13 cellular contexts compared by ENCODE assay signal in the genomic region with DNA sequence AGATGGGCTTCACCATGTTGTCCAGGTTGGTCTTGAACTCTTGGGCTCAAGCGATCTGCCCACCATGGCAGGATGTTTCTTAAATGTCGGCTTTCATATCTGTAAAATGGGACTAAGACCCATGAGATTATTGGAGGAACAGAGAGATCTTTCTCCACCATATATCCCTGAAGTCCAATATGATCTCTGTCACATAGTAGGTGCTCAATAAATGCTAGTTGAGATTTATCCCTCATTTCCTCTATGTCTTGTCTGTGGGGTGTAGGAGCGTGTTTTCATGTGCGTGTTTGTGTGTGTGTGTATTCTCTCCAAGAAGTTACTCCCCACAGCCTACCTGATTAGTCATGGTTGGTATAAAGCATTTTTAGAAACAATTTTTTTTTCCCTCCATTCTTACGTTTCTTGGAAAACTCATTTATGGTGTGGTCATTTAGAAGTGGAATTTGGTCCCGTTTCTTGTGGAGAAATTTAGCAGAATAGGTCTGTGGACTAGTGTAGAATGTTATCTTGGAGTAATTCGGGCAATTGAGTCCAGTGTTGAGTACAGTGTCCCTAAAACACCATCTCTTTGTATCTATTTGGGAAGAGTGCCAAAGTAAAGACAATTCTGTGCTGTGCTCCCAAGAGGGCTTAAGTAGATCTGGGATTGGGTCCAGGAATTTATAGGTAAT. TPM values are rescaled to one million over a fixed set of nuclear protein-coding genes. Genes with fewer than 3 reads are reported as not detected.
A peak's percentile ranks its signal among the peaks of the same experiment; 100 is the strongest.
DNase-seq lines count a peak whose midpoint lies in the region; ATAC-seq and TF ChIP-seq lines count a peak whose summit lies in the region.
"Had no signal": no experiment of that assay in that cellular context is flagged by ENCODE, and none has a peak within 500 bp of the region (broad histone marks: within the 10 kb centered on the region; RNA-seq: fewer than 3 reads in every experiment).

No MANE protein-coding gene starts in this region.

- H3K27ac ChIP-seq in osteoblast (ENCODE audit: low read depth, low read length) (no peak overlapping the region), colonic mucosa (no peak overlapping the region), neural progenitor cell (no peak overlapping the region)
- H3K27ac ChIP-seq: parathyroid adenoma, RWPE1 had no signal

- intact Hi-C loops in colonic mucosa (cut with DNase I) (no loop called here), left colon (cut with DNase I, micrococcal nuclease) (no loop called here)

- H3K36me3 ChIP-seq in adipocyte (ENCODE audit: control insufficient read depth, insufficient read depth, low read length, severe bottlenecking) = peaks cover 33% of the 10 kb centered on the region
- H3K36me3 ChIP-seq in osteoblast (ENCODE audit: insufficient read depth, low read length) = peaks cover 49% of the 10 kb centered on the region
- no peaks in the 10 kb centered on the region for H3K36me3 ChIP-seq in colonic mucosa
- H3K36me3 ChIP-seq in neural progenitor cell = peaks cover 18% of the 10 kb centered on the region

- no peaks in the 10 kb centered on the region for H3K27me3 Mint-ChIP-seq in neural progenitor cell (ENCODE audit: insufficient read depth, low read depth)

- H3K79me2 ChIP-seq in osteoblast (ENCODE audit: insufficient read depth, low read length) (peaks cover 84% of the 10 kb centered on the region), neural progenitor cell (ENCODE audit: low read depth) (peaks cover 88% of the 10 kb centered on the region)

- TF ChIP-seq CTCF in osteoblast (IDR thresholded peaks at IDR 0.05; ENCODE audit: extremely low read depth, low read depth, low read length) (no peak), colonic mucosa (IDR thresholded peaks at IDR 0.05) (no peak), neural progenitor cell (IDR thresholded peaks at IDR 0.05) (no peak)

- H3K9ac ChIP-seq in adipocyte (ENCODE audit: low read length) (no peak overlapping the region), colonic mucosa (ENCODE audit: low read depth in 2 of 2, low read length in 2 of 2) (no peak overlapping the region), neural progenitor cell (no peak overlapping the region)
- H3K9ac ChIP-seq: parathyroid adenoma had no signal

- peak; percentile 26 for DNase-seq in NCI-H2196 (lab: John Stamatoyannopoulos, UW; ENCODE audit: unreplicated experiment)
- no peak for DNase-seq in NCI-H2196 treated with DMSO at 0.1 percent for 48 hours (lab: John Stamatoyannopoulos, UW; ENCODE audit: unreplicated experiment)
- DNase-seq in NCI-H1092 treated with DMSO at 0.1 percent for 48 hours (lab: John Stamatoyannopoulos, UW) = peak; percentile 91
- DNase-seq in adipocyte (ENCODE audit: low read depth) = no peak
- no peak for DNase-seq in osteoblast (ENCODE audit: insufficient read length, low spot score, missing footprints)
- no peak for DNase-seq in colonic mucosa
- no peak for DNase-seq in left colon
- no peak for DNase-seq in neural progenitor cell (ENCODE audit: low spot score)
- DNase-seq: GF-D8, NCI-H1930, substantia nigra had no signal

- H3K36me3 Mint-ChIP-seq in neural progenitor cell = peaks cover 31% of the 10 kb centered on the region

- H3K4me3 Mint-ChIP-seq in neural progenitor cell = no peak overlapping the region

- H4K20me1 ChIP-seq in osteoblast (ENCODE audit: insufficient read depth, low read length) (peaks cover 64% of the 10 kb centered on the region), neural progenitor cell (ENCODE audit: low read depth) (peaks cover 70% of the 10 kb centered on the region)

- no peaks in the 10 kb centered on the region for H3K9me3 Mint-ChIP-seq in neural progenitor cell

- H3K4me1 Mint-ChIP-seq in neural progenitor cell = peaks cover 24% of the 10 kb centered on the region

- peaks cover 29% of the 10 kb centered on the region for H3F3A ChIP-seq in neural progenitor cell (ENCODE audit: low read depth)

- no peaks in the 10 kb centered on the region for H3K27me3 ChIP-seq in adipocyte (replicated peaks; ENCODE audit: control insufficient read depth, insufficient read depth, low read length)
- no peaks in the 10 kb centered on the region for H3K27me3 ChIP-seq in osteoblast (ENCODE audit: insufficient read depth, low read length)
- no peaks in the 10 kb centered on the region for H3K27me3 ChIP-seq in colonic mucosa
- no peaks in the 10 kb centered on the region for H3K27me3 ChIP-seq in neural progenitor cell

- peaks cover 44% of the 10 kb centered on the region for H3K4me1 ChIP-seq in adipocyte (ENCODE audit: control insufficient read depth, insufficient read depth, low read length)
- H3K4me1 ChIP-seq in osteoblast (ENCODE audit: insufficient read depth, low read length) = peaks cover 34% of the 10 kb centered on the region
- peaks cover under 1% of the 10 kb centered on the region for H3K4me1 ChIP-seq in colonic mucosa
- H3K4me1 ChIP-seq in neural progenitor cell = peaks cover 15% of the 10 kb centered on the region

- H3K4me2 ChIP-seq in osteoblast (ENCODE audit: insufficient read depth, low read length) = peak overlapping the region; percentile 12
- H3K4me2 ChIP-seq in neural progenitor cell = no peak overlapping the region

- ATAC-seq in left colon = no peak

- H3K27ac Mint-ChIP-seq in neural progenitor cell = no peak overlapping the region

- H2AFZ ChIP-seq in osteoblast (ENCODE audit: low read length) (no peak overlapping the region), neural progenitor cell (replicated peaks) (no peak overlapping the region)
- H2AFZ ChIP-seq: parathyroid adenoma had no signal

- no peaks in the 10 kb centered on the region for H3K9me3 ChIP-seq in adipocyte (ENCODE audit: control insufficient read depth, low read length)
- H3K9me3 ChIP-seq in osteoblast (ENCODE audit: low read depth, low read length) = no peaks in the 10 kb centered on the region
- no peaks in the 10 kb centered on the region for H3K9me3 ChIP-seq in colonic mucosa
- no peaks in the 10 kb centered on the region for H3K9me3 ChIP-seq in neural progenitor cell (ENCODE audit: low read depth)

- H3K4me3 ChIP-seq in adipocyte (ENCODE audit: low read length) = peak overlapping the region; percentile 35
- H3K4me3 ChIP-seq in osteoblast (ENCODE audit: insufficient read depth, low read length) = no peak overlapping the region
- H3K4me3 ChIP-seq in colonic mucosa = no peak overlapping the region
- no peak overlapping the region for H3K4me3 ChIP-seq in neural progenitor cell

RNA-seq across cellular contexts. Expression of a gene that starts 4.3 kb away (rescaled TPM):
- 67.8 and 69.5 TPM in 2 replicates for total RNA-seq in osteoblast
- total RNA-seq in colonic mucosa = 100 to 1,000 TPM in 1 of 2 donors, 10 to 100 TPM in 1; 85.3 to 108 TPM
- total RNA-seq in left colon = 10 to 100 TPM; 74.4 to 75.6 TPM
- total RNA-seq in neural progenitor cell (ENCODE audit: low replicate concordance) = 180 and 303 TPM in 2 replicates

RNA-seq across cellular contexts. Expression of a gene that starts 24.6 kb away (rescaled TPM):
- total RNA-seq in osteoblast (47.4 and 50.4 TPM in 2 replicates), colonic mucosa (10 to 100 TPM; 44.0 to 61.2 TPM), left colon (10 to 100 TPM; 72.1 to 74.9 TPM), neural progenitor cell (ENCODE audit: low replicate concordance) (64.6 and 91.2 TPM in 2 replicates)

Comparison
In these comparisons a context has a peak if more than half of its experiments do, and no peak if none do; other contexts are left out.
1. DNase-seq: peak in NCI-H2196 (single experiment) and NCI-H1092 treated with DMSO at 0.1 percent for 48 hours (single experiment); none in NCI-H2196 treated with DMSO at 0.1 percent for 48 hours (single experiment), adipocyte (single experiment), osteoblast (single experiment), colonic mucosa (single experiment), left colon (0 of 2) and neural progenitor cell (single experiment).